Comparison of ENCODE assay signal across 8 cellular contexts in the genomic region with DNA sequence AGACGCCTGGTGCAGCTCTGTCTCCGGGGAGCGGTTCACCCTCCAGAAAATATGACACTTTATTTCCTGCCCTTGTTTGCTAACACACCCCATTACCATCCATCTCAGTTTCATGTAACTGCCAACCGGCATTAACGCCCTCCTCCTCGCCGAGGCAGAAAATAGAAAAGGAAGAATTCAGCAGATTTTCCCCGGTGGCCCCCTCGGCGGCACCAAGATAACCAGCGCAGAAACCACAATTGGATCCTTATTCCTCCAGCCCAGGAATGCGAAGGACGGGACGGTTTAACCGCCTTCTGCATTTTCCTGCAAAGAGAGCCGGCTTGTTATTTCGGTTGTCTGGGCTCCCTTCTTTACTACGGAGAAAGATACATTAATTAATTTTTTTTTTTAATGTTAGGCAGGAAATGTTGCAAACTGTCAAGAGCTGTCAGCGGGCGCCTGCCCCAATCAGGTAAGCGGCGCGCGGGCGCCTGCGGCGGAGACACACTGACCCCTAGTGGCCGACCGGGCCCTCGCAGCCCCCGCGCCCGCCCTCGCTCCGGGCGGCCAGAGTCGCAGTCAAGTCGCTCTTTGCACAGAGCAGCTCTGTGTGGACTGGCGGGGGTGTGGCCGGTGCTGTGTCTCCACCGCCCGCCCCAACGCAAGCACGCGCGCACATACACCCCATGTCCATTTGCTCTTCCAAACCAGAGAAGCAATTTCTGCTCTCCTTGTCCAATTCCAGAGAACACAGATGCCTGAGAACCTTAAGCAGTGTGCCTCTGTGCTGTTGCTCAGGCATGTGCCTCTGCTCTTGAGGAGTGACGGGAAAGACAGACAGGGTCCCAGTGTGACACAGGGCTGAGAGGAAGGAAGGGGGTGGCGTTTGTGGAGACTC. TPM values are rescaled to one million over a fixed set of nuclear protein-coding genes. Genes with fewer than 3 reads are reported as not detected.
DNase-seq lines count a peak whose midpoint lies in the region; ATAC-seq and TF ChIP-seq lines count a peak whose summit lies in the region.

No MANE protein-coding gene starts in this region.

- no peaks in the 10 kb centered on the region for H3K36me3 ChIP-seq in mesenchymal stem cell (ENCODE audit: control insufficient read depth in 1 of 2, insufficient read depth in 2 of 2, low read depth in 1 of 2, low read length in 2 of 2)

- peak overlapping the region; percentile 29 for H4K8ac ChIP-seq in mesenchymal stem cell (ENCODE audit: low read length)

- no peaks in the 10 kb centered on the region for H3K9me3 Mint-ChIP-seq in CD4-positive, alpha-beta T cell
- H3K9me3 Mint-ChIP-seq in activated CD4-positive, alpha-beta memory T cell treated with anti-CD3 and anti-CD28 coated beads, Interleukin-2, amount 10 ng/mL, durations not matched to agents 7 days and 5 days = no peaks in the 10 kb centered on the region

- no peaks in the 10 kb centered on the region for H3K9me3 ChIP-seq in CD4-positive, alpha-beta T cell (ENCODE audit: control insufficient read depth, low read length)
- H3K9me3 ChIP-seq in mesenchymal stem cell (ENCODE audit: control insufficient read depth, low read length) = no peaks in the 10 kb centered on the region

- peak; percentile 95 for ATAC-seq in CD4-positive, alpha-beta T cell (ENCODE audit: poor library complexity)
- peak; percentile 94 for ATAC-seq in GM19397 (IDR thresholded peaks at IDR 0.05; ENCODE audit: unreplicated experiment)
- peak; percentile 95 for ATAC-seq in HG03520 (IDR thresholded peaks at IDR 0.05; ENCODE audit: unreplicated experiment)

- H2BK15ac ChIP-seq in mesenchymal stem cell (ENCODE audit: low read depth, poor library complexity, severe bottlenecking) = no peak overlapping the region

- 2% methylated on average over 39 of the region's 48 CpGs for WGBS in mesenchymal stem cell

- H3K27ac Mint-ChIP-seq in CD4-positive, alpha-beta T cell = peak overlapping the region; percentile 97
- H3K27ac Mint-ChIP-seq in activated CD4-positive, alpha-beta memory T cell treated with anti-CD3 and anti-CD28 coated beads, Interleukin-2, amount 10 ng/mL, durations not matched to agents 7 days and 5 days = peak overlapping the region; percentile 90

- H2AFZ ChIP-seq in mesenchymal stem cell (ENCODE audit: low read depth, low read length) = no peak overlapping the region

- no peaks in the 10 kb centered on the region for H3K36me3 Mint-ChIP-seq in CD4-positive, alpha-beta T cell (ENCODE audit: low read depth)
- no peaks in the 10 kb centered on the region for H3K36me3 Mint-ChIP-seq in activated CD4-positive, alpha-beta memory T cell treated with anti-CD3 and anti-CD28 coated beads, Interleukin-2, amount 10 ng/mL, durations not matched to agents 7 days and 5 days (ENCODE audit: low read depth)

- H3K4me1 Mint-ChIP-seq in CD4-positive, alpha-beta T cell (ENCODE audit: low read depth) = peaks cover 26% of the 10 kb centered on the region
- H3K4me1 Mint-ChIP-seq in activated CD4-positive, alpha-beta memory T cell treated with anti-CD3 and anti-CD28 coated beads, Interleukin-2, amount 10 ng/mL, durations not matched to agents 7 days and 5 days = peaks cover 37% of the 10 kb centered on the region

- H3K79me1 ChIP-seq in mesenchymal stem cell (replicated peaks; ENCODE audit: low read length, poor library complexity, severe bottlenecking) = no peaks in the 10 kb centered on the region

- peak overlapping the region; percentile 79 for H3K4me2 ChIP-seq in mesenchymal stem cell (ENCODE audit: low read length, poor library complexity, severe bottlenecking)

- no peak overlapping the region for H3K14ac ChIP-seq in mesenchymal stem cell (ENCODE audit: low read length in 2 of 2)

- POLR2A ChIA-PET in CD4-positive, alpha-beta T cell (lab: Charles Lee) = interaction anchor here (0.8 to 2.1 kb wide), 16 partner anchors 11 to 1029 kb away, joined by 3 to 35 read pairs (median 6); partner anchors contain the start of genes C17orf67, DGKE, NOG and PCTP
- POLR2A ChIA-PET in activated CD4-positive, alpha-beta memory T cell treated with anti-CD3 and anti-CD28 coated beads, Interleukin-2, amount 10 ng/mL, durations not matched to agents 7 days and 5 days (lab: Charles Lee) = interaction anchor here (1.0 to 2.0 kb wide), 7 partner anchors 10 to 189 kb away, joined by 3 to 11 read pairs (median 3); partner anchors contain the start of gene DGKE

- no peak overlapping the region for H3K23ac ChIP-seq in mesenchymal stem cell (ENCODE audit: low read length in 2 of 2)

- H2BK5ac ChIP-seq in mesenchymal stem cell (ENCODE audit: low read depth, low read length, poor library complexity, severe bottlenecking) = no peak overlapping the region

- no peak overlapping the region for H2BK120ac ChIP-seq in mesenchymal stem cell (ENCODE audit: low read depth, low read length)

- peak overlapping the region; percentile 77 for H4K91ac ChIP-seq in mesenchymal stem cell (ENCODE audit: low read length)

- H3K18ac ChIP-seq in mesenchymal stem cell (ENCODE audit: low read depth in 1 of 2, low read length in 2 of 2) = peak overlapping the region; percentile 58 to 81

- H3K9ac ChIP-seq in mesenchymal stem cell (ENCODE audit: low read length) = peak overlapping the region; percentile 36

- DNase-seq in CD4-positive, alpha-beta T cell = peak; percentile 75 to 92 (median 84)
- DNase-seq in NCI-H69 (lab: John Stamatoyannopoulos, UW) (peak; percentile 83), ecto neural progenitor cell (ENCODE audit: low spot score) (peak; percentile 93), mesenchymal stem cell (peak; percentile 71)
- DNase-seq in activated CD4-positive, alpha-beta memory T cell treated with anti-CD3 and anti-CD28 coated beads, Interleukin-2, amount 10 ng/mL, durations not matched to agents 7 days and 5 days = peak; percentile 91
- peak; percentile 75 for DNase-seq in stimulated activated CD8-positive, alpha-beta memory T cell treated with anti-CD3 and anti-CD28 coated beads, Interleukin-12 subunit alpha, Interleukin-12 subunit beta, amount 100 ng/mL, for 4 hours (ENCODE audit: low read depth)

- no peaks in the 10 kb centered on the region for H3K27me3 ChIP-seq in CD4-positive, alpha-beta T cell (ENCODE audit: control insufficient read depth, insufficient read depth, low read length)
- H3K27me3 ChIP-seq in mesenchymal stem cell (ENCODE audit: control insufficient read depth in 1 of 2, insufficient read depth in 1 of 2, low read length in 2 of 2) = peaks cover 0 to 43% of the 10 kb centered on the region in 2 experiments

- peak overlapping the region in 1 of 2 experiments; percentile 24 for H3K4ac ChIP-seq in mesenchymal stem cell (ENCODE audit: low read depth in 1 of 2, low read length in 2 of 2)

- H3K27me3 Mint-ChIP-seq in CD4-positive, alpha-beta T cell = no peaks in the 10 kb centered on the region
- peaks cover 11% of the 10 kb centered on the region for H3K27me3 Mint-ChIP-seq in activated CD4-positive, alpha-beta memory T cell treated with anti-CD3 and anti-CD28 coated beads, Interleukin-2, amount 10 ng/mL, durations not matched to agents 7 days and 5 days

- TF ChIP-seq CTCF in CD4-positive, alpha-beta T cell (IDR thresholded peaks at IDR 0.05) = peak; percentile 97

- intact Hi-C loops in CD4-positive, alpha-beta T cell (cut with DNase I, micrococcal nuclease) = loop anchor here (1.0 to 5.0 kb wide), 8 partner anchors 63 to 1253 kb away; partner anchors contain the start of gene NOG (in 1 of the 2)

- CTCF ChIA-PET in CD4-positive, alpha-beta T cell (lab: Charles Lee) = interaction anchor here (0.6 to 1.8 kb wide), 28 partner anchors 9 to 1254 kb away, joined by 3 to 18 read pairs (median 4); partner anchors contain the start of genes C17orf67, DGKE and NOG
- CTCF ChIA-PET in activated CD4-positive, alpha-beta memory T cell treated with anti-CD3 and anti-CD28 coated beads, Interleukin-2, amount 10 ng/mL, durations not matched to agents 7 days and 5 days (lab: Charles Lee) = interaction anchor here (0.7 to 3.4 kb wide), 42 partner anchors 8 to 483 kb away, joined by 3 to 30 read pairs (median 4); partner anchors contain the start of genes C17orf67, DGKE, NOG and TRIM25

- peaks cover 6% of the 10 kb centered on the region for H3K4me1 ChIP-seq in mesenchymal stem cell (ENCODE audit: control insufficient read depth, insufficient read depth, low read depth, low read length)

- peak overlapping the region; percentile 40 to 49 for H2BK12ac ChIP-seq in mesenchymal stem cell (ENCODE audit: low read length in 2 of 2)

- no peak overlapping the region for H2AK5ac ChIP-seq in mesenchymal stem cell (ENCODE audit: low read length, severe bottlenecking)

- H3K4me3 ChIP-seq in mesenchymal stem cell (ENCODE audit: insufficient read depth in 1 of 2, low read depth in 1 of 2, low read length in 2 of 2) = peak overlapping the region in 1 of 2 experiments; percentile 67

- H3K4me3 Mint-ChIP-seq in CD4-positive, alpha-beta T cell = peak overlapping the region; percentile 90
- H3K4me3 Mint-ChIP-seq in activated CD4-positive, alpha-beta memory T cell treated with anti-CD3 and anti-CD28 coated beads, Interleukin-2, amount 10 ng/mL, durations not matched to agents 7 days and 5 days = peak overlapping the region; percentile 81

- peak overlapping the region; percentile 77 for H3K27ac ChIP-seq in CD4-positive, alpha-beta T cell (ENCODE audit: low read depth, low read length)
- no peak overlapping the region for H3K27ac ChIP-seq in mesenchymal stem cell (ENCODE audit: low read length, poor library complexity, severe bottlenecking)

RNA-seq across cellular contexts. Expression of gene C17orf67, which starts 53.6 kb away (rescaled TPM):
- total RNA-seq in CD4-positive, alpha-beta T cell = 1 to 10 TPM; 4.3 to 4.8 TPM
- total RNA-seq in activated CD4-positive, alpha-beta memory T cell treated with anti-CD3 and anti-CD28 coated beads, Interleukin-2, amount 10 ng/mL, durations not matched to agents 7 days and 5 days = 1 to 10 TPM; 4.1 to 4.2 TPM
- polyA plus RNA-seq in mesenchymal stem cell (2013, experiment 1 of 2) = 1.4 TPM
- 1.3 TPM for polyA plus RNA-seq in mesenchymal stem cell (2013, experiment 2 of 2)

RNA-seq across cellular contexts. Expression of gene DGKE, which starts 53.8 kb away (rescaled TPM):
- 10 to 100 TPM; 20.0 to 22.3 TPM for total RNA-seq in CD4-positive, alpha-beta T cell
- 10 to 100 TPM; 34.2 to 35.7 TPM for total RNA-seq in activated CD4-positive, alpha-beta memory T cell treated with anti-CD3 and anti-CD28 coated beads, Interleukin-2, amount 10 ng/mL, durations not matched to agents 7 days and 5 days
- polyA plus RNA-seq in mesenchymal stem cell (2013, experiment 1 of 2) = 4.3 TPM
- polyA plus RNA-seq in mesenchymal stem cell (2013, experiment 2 of 2) = 4.3 TPM
